ENCODE assay signal across 20 cellular contexts in genomic region chr1:216807696-216808095, GRCh38.
"Had no signal": no experiment of that assay in that cellular context is flagged by ENCODE, and none has a peak within 500 bp of the region (broad histone marks: within the 10 kb centered on the region; RNA-seq: fewer than 3 reads in every experiment).

No MANE protein-coding gene starts in this region.

- H3K27me3 ChIP-seq: brain microvascular endothelial cell, right atrium auricular region had no signal

- H3K9me3 ChIP-seq: prostate gland, right atrium auricular region had no signal

- DNase-seq: activated CD4-positive, alpha-beta T cell treated with anti-CD3 and anti-CD28 coated beads for 1 hour; activated naive CD4-positive, alpha-beta T cell treated with anti-CD3 and anti-CD28 coated beads for 36 hours; activated T-cell treated with anti-CD3 and anti-CD28 coated beads, Interleukin-2, amount 50 U/mL, for 1 hour; amygdala; brain microvascular endothelial cell; central memory CD4-positive, alpha-beta T cell; dermis blood vessel endothelial cell; effector CD8-positive, alpha-beta T cell; head of caudate nucleus; hypothalamus; stimulated activated CD4-positive, alpha-beta T cell treated with anti-CD3 and anti-CD28 coated beads, Interleukin-4, amount 100 ng/mL, for 24 hours; stimulated activated naive CD8-positive, alpha-beta T cell treated with anti-CD3 and anti-CD28 coated beads, Interleukin-15, Interleukin-2, amounts not matched to agents 100 U/mL and 50 U/mL, for 24 hours; T-helper 1 cell had no signal

- H3K4me1 ChIP-seq: prostate gland, right atrium auricular region had no signal

- H3K27ac ChIP-seq: brain microvascular endothelial cell, prostate gland, right atrium auricular region had no signal

- H3K4me3 ChIP-seq: lung, prostate gland, right atrium auricular region had no signal

- ATAC-seq: activated T-helper 17 cell treated with anti-CD3 and anti-CD28 coated beads, Interleukin-2, amount 50 U/mL, for 72 hours; esophagus mucosa; left lobe of liver; natural killer cell treated with Interleukin-12 subunit alpha and Interleukin-12 subunit beta and Interleukin-15 and Interleukin-18, amount 100 ng/mL, for 72 hours; stimulated activated naive CD8-positive, alpha-beta T cell treated with anti-CD3 and anti-CD28 coated beads, Interleukin-15, Interleukin-2, amounts not matched to agents 100 U/mL and 50 U/mL, for 24 hours had no signal

- H3K36me3 ChIP-seq: brain microvascular endothelial cell, prostate gland, right atrium auricular region had no signal
